28 cellular contexts compared by ENCODE assay signal in the genomic region with DNA sequence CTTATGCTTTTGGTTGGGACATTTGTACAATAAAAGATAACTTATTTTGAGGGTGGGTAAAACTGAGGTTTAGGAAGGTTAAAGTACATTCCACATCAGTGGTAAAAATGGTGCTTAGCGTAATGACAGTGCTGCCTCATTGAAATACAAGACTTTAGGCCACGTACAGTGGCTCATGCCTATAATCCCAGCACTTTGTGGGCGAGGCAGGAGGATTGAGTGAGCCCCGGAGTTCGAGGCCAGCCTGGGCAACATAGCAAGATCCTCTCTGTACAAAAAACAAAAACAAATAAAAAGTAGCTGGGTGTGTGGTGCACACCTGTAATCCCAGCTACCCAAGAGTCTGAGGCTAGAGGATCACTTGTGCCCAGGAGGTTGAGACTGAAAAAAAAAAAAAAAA. TPM values are rescaled to one million over a fixed set of nuclear protein-coding genes. Genes with fewer than 3 reads are reported as not detected.
"Had no signal": no experiment of that assay in that cellular context is flagged by ENCODE, and none has a peak within 500 bp of the region (broad histone marks: within the 10 kb centered on the region; RNA-seq: fewer than 3 reads in every experiment).

No MANE protein-coding gene starts in this region.

- H3K4me3 ChIP-seq: adrenal gland, MG63, Peyer's patch had no signal

- H3K9me3 ChIP-seq: adrenal gland, MG63, Peyer's patch had no signal

- H3K27ac ChIP-seq: adrenal gland, Peyer's patch had no signal

- DNase-seq: activated CD4-positive, alpha-beta memory T cell treated with anti-CD3 and anti-CD28 coated beads for 36 hours; activated CD4-positive, alpha-beta T cell treated with anti-CD3 and anti-CD28 coated beads, Interleukin-2, amount 50 U/mL, for 1 hour; activated CD8-positive, alpha-beta memory T cell treated with anti-CD3 and anti-CD28 coated beads, Interleukin-2, amount 50 U/mL, for 4 hours; activated gamma-delta T cell treated with Interleukin-2 at 50 U/mL for 16 hours; activated naive CD4-positive, alpha-beta T cell treated with anti-CD3 and anti-CD28 coated beads for 36 hours; activated T-cell treated with anti-CD3 and anti-CD28 coated beads for 4 hours; activated T-cell treated with anti-CD3 and anti-CD28 coated beads, Interleukin-2, amount 50 U/mL, for 4 hours; adrenal gland; caudate nucleus; cerebellar nuclear complex; Kasumi-1; MG63; NCI-H1048; NCI-H1436 treated with DMSO at 0.1 percent for 48 hours; NCI-H1694 treated with DMSO at 0.1 percent for 48 hours; NCI-H2029; NCI-H345; NCI-H524 treated with DMSO at 0.1 percent for 48 hours; Peyer's patch; RPMI8226; SIG-M5; SW 1271; T-helper 1 cell; T-helper 2 cell; T-helper 9 cell had no signal

- FAIRE-seq: bronchial epithelial cell had no signal

- H3K27me3 ChIP-seq: Peyer's patch had no signal

- H3K4me1 ChIP-seq: adrenal gland had no signal

- ATAC-seq: activated naive CD4-positive, alpha-beta T cell treated with anti-CD3 and anti-CD28 coated beads, Interleukin-2, amount 50 U/mL, for 72 hours; activated T-cell treated with anti-CD3 and anti-CD28 coated beads, Interleukin-2, amount 50 U/mL, for 4 hours had no signal

RNA-seq across cellular contexts. Expression of a gene that starts 2.3 kb away (rescaled TPM):
- total RNA-seq: activated T-helper 1 cell treated with anti-CD3 and anti-CD28 coated beads, Interleukin-12 subunit alpha, Interleukin-12 subunit beta, Interleukin-2, Interleukin-4 antibody, amounts not matched to agents 30 ng/mL and 10 ng/mL and 1 ng/mL, durations not matched to agents 14 hours and 24 hours and 36 hours had no signal
